8 cellular contexts compared by ENCODE assay signal in genomic region chr10:67230680-67231500, GRCh38.
DNase-seq lines count a peak whose midpoint lies in the region; ATAC-seq and TF ChIP-seq lines count a peak whose summit lies in the region.
"Not testable (repeated sequence)": the region's sequence is repeated elsewhere in the genome, so short reads cannot be mapped to it uniquely, and the experiment has no call there.

No MANE protein-coding gene starts in this region.

- H3K4me3 ChIP-seq in duodenal mucosa (ENCODE audit: low read depth in 1 of 2, low read length in 2 of 2) (peak overlapping the region; percentile 16 to 29), right atrium auricular region (peak overlapping the region; percentile 23 to 38), stomach (peak overlapping the region; percentile 28 to 43 (median 34))

- H3K36me3 Mint-ChIP-seq in WTC11, result peaks cover 19% of the 10 kb centered on the region
- not testable (repeated sequence) for H3K36me3 Mint-ChIP-seq in osteocyte (ENCODE audit: unreplicated experiment)

- POLR2A ChIA-PET in WTC11 (lab: Charles Lee), result not testable (repeated sequence)

- H3K9me3 Mint-ChIP-seq in WTC11, result peaks cover 23% of the 10 kb centered on the region
- H3K9me3 Mint-ChIP-seq in osteocyte (ENCODE audit: unreplicated experiment), result peaks cover 18% of the 10 kb centered on the region

- not testable (repeated sequence) for H3K27ac ChIP-seq in duodenal mucosa (ENCODE audit: low read depth, low read length); right atrium auricular region; stomach

- peak overlapping the region; percentile 95 for H3K27ac Mint-ChIP-seq in WTC11
- H3K27ac Mint-ChIP-seq in osteocyte (ENCODE audit: unreplicated experiment), result not testable (repeated sequence)

- TF ChIP-seq POLR2A in stomach (IDR thresholded peaks at IDR 0.05), result not testable (repeated sequence)

- H3K27me3 ChIP-seq in duodenal mucosa (ENCODE audit: control insufficient read depth in 1 of 2, insufficient read depth in 2 of 2, low read length in 2 of 2); right atrium auricular region; stomach: not testable (repeated sequence)

- peaks cover 19% of the 10 kb centered on the region for H3K4me1 Mint-ChIP-seq in WTC11
- not testable (repeated sequence) for H3K4me1 Mint-ChIP-seq in osteocyte (ENCODE audit: unreplicated experiment)

- TF ChIP-seq EP300 in stomach (IDR thresholded peaks at IDR 0.05), result not testable (repeated sequence)

- not testable (repeated sequence) for H3K36me3 ChIP-seq in duodenal mucosa (ENCODE audit: control insufficient read depth in 1 of 2, insufficient read depth in 2 of 2, low read length in 2 of 2); right atrium auricular region; stomach

- H3K4me1 ChIP-seq in duodenal mucosa (ENCODE audit: control insufficient read depth in 1 of 2, insufficient read depth in 2 of 2, low read length in 2 of 2); right atrium auricular region; stomach: not testable (repeated sequence)

- TF ChIP-seq CTCF in WTC11 (IDR thresholded peaks at IDR 0.05); right atrium auricular region (IDR thresholded peaks at IDR 0.05); osteocyte (IDR thresholded peaks at IDR 0.05); stomach (IDR thresholded peaks at IDR 0.05): not testable (repeated sequence)

- intact Hi-C loops in stomach (cut with DNase I; ENCODE audit: low total_unique reads), result not testable (repeated sequence)

- not testable (repeated sequence) for H3K9me3 ChIP-seq in duodenal mucosa (ENCODE audit: control insufficient read depth in 1 of 2, low read length in 2 of 2); right atrium auricular region; stomach

- H3K27me3 Mint-ChIP-seq in WTC11 (ENCODE audit: low read depth), result not testable (repeated sequence)
- peaks cover 24% of the 10 kb centered on the region for H3K27me3 Mint-ChIP-seq in osteocyte (ENCODE audit: unreplicated experiment)

- CTCF ChIA-PET in WTC11 (lab: Charles Lee), result not testable (repeated sequence)

- not testable (repeated sequence) for ATAC-seq in WTC11
- ATAC-seq in left lobe of liver, result peak; percentile 79

- not testable (repeated sequence) for H3K9ac ChIP-seq in duodenal mucosa (ENCODE audit: low read depth in 1 of 2, low read length in 2 of 2)

- H3K4me3 Mint-ChIP-seq in WTC11 (peak overlapping the region; percentile 89), osteocyte (ENCODE audit: unreplicated experiment) (peak overlapping the region; percentile 59)

- DNase-seq in DMS53 treated with DMSO at 0.1 percent for 48 hours (lab: John Stamatoyannopoulos, UW; ENCODE audit: unreplicated experiment), result peak; percentile 20
- peak; percentile 45 for DNase-seq in NCI-H146 (lab: John Stamatoyannopoulos, UW)
- peak; percentile 44 for DNase-seq in WTC11 (ENCODE audit: low spot score)
- not testable (repeated sequence) for DNase-seq in right atrium auricular region (ENCODE audit: low spot score); osteocyte (ENCODE audit: extremely low spot score, unreplicated experiment); stomach
- DNase-seq in left lobe of liver (ENCODE audit: low spot score), result peak; percentile 86

- 6 to 14% (median 8%) methylated on average over 21 to 29 of the region's 29 CpGs for WGBS in stomach, 5 donors

TF ChIP-seq in WTC11, 78 proteins besides CTCF, POLR2A, EP300 and RAD21:
- 0 out of 2 replicates have a peak, but pooled peaks have one; percentile 24 for TF ChIP-seq ZNF416 (CRISPR knock-in tag; IDR thresholded peaks at IDR 0.05)
